In genomic region chr1:8962812-8963669, GRCh38 we compare ENCODE assay signal across 8 cellular contexts. TPM values are rescaled to one million over a fixed set of nuclear protein-coding genes. Genes with fewer than 3 reads are reported as not detected.
A peak's percentile ranks its signal among the peaks of the same experiment; 100 is the strongest.
DNase-seq lines count a peak whose midpoint lies in the region; ATAC-seq and TF ChIP-seq lines count a peak whose summit lies in the region.

No MANE protein-coding gene starts in this region.

- H3K9me3 Mint-ChIP-seq in MCF 10A (ENCODE audit: unreplicated experiment) = peaks cover 6% of the 10 kb centered on the region
- peaks cover 10% of the 10 kb centered on the region for H3K9me3 Mint-ChIP-seq in activated CD4-positive, alpha-beta T cell treated with anti-CD3 and anti-CD28 coated beads, Interleukin-2, amount 10 ng/mL, durations not matched to agents 24 days and 14 days

- no peak for TF ChIP-seq POLR2A in breast epithelium (IDR thresholded peaks at IDR 0.05)

- H3K4me3 ChIP-seq in breast epithelium (no peak overlapping the region), ascending aorta (no peak overlapping the region)

- H3K27ac Mint-ChIP-seq in MCF 10A (ENCODE audit: low read depth, unreplicated experiment) = no peak overlapping the region
- H3K27ac Mint-ChIP-seq in activated CD4-positive, alpha-beta T cell treated with anti-CD3 and anti-CD28 coated beads, Interleukin-2, amount 10 ng/mL, durations not matched to agents 24 days and 14 days = peak overlapping the region; percentile 91

- CTCF ChIA-PET in MCF 10A (lab: Yijun Ruan, JAX) = interaction anchor here (0.6 to 1.8 kb wide), 6 partner anchors 11 to 1852 kb away, joined by 3 to 14 read pairs (median 3); no protein-coding TSS in a partner anchor

- no peaks in the 10 kb centered on the region for H3K4me1 Mint-ChIP-seq in MCF 10A (ENCODE audit: insufficient read depth, unreplicated experiment)
- peaks cover 69% of the 10 kb centered on the region for H3K4me1 Mint-ChIP-seq in activated CD4-positive, alpha-beta T cell treated with anti-CD3 and anti-CD28 coated beads, Interleukin-2, amount 10 ng/mL, durations not matched to agents 24 days and 14 days

- H3K27me3 ChIP-seq in breast epithelium = no peaks in the 10 kb centered on the region
- H3K27me3 ChIP-seq in foreskin keratinocyte = peaks cover 15% of the 10 kb centered on the region
- H3K27me3 ChIP-seq in ascending aorta = no peaks in the 10 kb centered on the region

- no peaks in the 10 kb centered on the region for H3K36me3 Mint-ChIP-seq in MCF 10A (ENCODE audit: insufficient read depth, unreplicated experiment)
- peaks cover 76% of the 10 kb centered on the region for H3K36me3 Mint-ChIP-seq in activated CD4-positive, alpha-beta T cell treated with anti-CD3 and anti-CD28 coated beads, Interleukin-2, amount 10 ng/mL, durations not matched to agents 24 days and 14 days (ENCODE audit: low read depth)

- TF ChIP-seq CTCF in MCF 10A (IDR thresholded peaks at IDR 0.05; ENCODE audit: unreplicated experiment) = peak; percentile 44
- TF ChIP-seq CTCF in breast epithelium (IDR thresholded peaks at IDR 0.05) = peak in 1 of 3 donors; percentile 10
- peak; percentile 64 for TF ChIP-seq CTCF in foreskin keratinocyte (conservative IDR thresholded peaks at IDR 0.05)
- TF ChIP-seq CTCF in ascending aorta (IDR thresholded peaks at IDR 0.05) = peak in 1 of 3 experiments; percentile 34

- no peak overlapping the region for H3K27ac ChIP-seq in breast epithelium
- no peak overlapping the region for H3K27ac ChIP-seq in foreskin keratinocyte
- H3K27ac ChIP-seq in ascending aorta = no peak overlapping the region

- no peaks in the 10 kb centered on the region for H3K27me3 Mint-ChIP-seq in MCF 10A (ENCODE audit: insufficient read depth, unreplicated experiment)
- H3K27me3 Mint-ChIP-seq in activated CD4-positive, alpha-beta T cell treated with anti-CD3 and anti-CD28 coated beads, Interleukin-2, amount 10 ng/mL, durations not matched to agents 24 days and 14 days = no peaks in the 10 kb centered on the region

- H3K4me1 ChIP-seq in breast epithelium = no peaks in the 10 kb centered on the region
- H3K4me1 ChIP-seq in foreskin keratinocyte = no peaks in the 10 kb centered on the region
- no peaks in the 10 kb centered on the region for H3K4me1 ChIP-seq in ascending aorta

- intact Hi-C loops in MCF 10A (cut with micrococcal nuclease) = loop anchor here (1.0 kb wide), 1 partner anchor 45 kb away; no protein-coding TSS in a partner anchor
- intact Hi-C loops in breast epithelium (cut with DNase I; ENCODE audit: low total_unique reads) = no loop called here
- intact Hi-C loops in activated CD4-positive, alpha-beta T cell treated with anti-CD3 and anti-CD28 coated beads, Interleukin-2, amount 10 ng/mL, durations not matched to agents 24 days and 14 days (cut with micrococcal nuclease) = no loop called here
- intact Hi-C loops in ascending aorta (cut with DNase I) = no loop called here

- H3K4me3 Mint-ChIP-seq in MCF 10A (ENCODE audit: unreplicated experiment) = no peak overlapping the region
- peak overlapping the region; percentile 71 for H3K4me3 Mint-ChIP-seq in activated CD4-positive, alpha-beta T cell treated with anti-CD3 and anti-CD28 coated beads, Interleukin-2, amount 10 ng/mL, durations not matched to agents 24 days and 14 days

- no TSS peak for BruUV-seq in MCF 10A (replicated peaks; lab: Mats Ljungman, UMichigan)

- DNase-seq in MCF 10A (ENCODE audit: unreplicated experiment) (peak; percentile 81), breast epithelium (ENCODE audit: low spot score in 2 of 2) (no peak), NAMALWA (ENCODE audit: low spot score) (peak; percentile 88), foreskin keratinocyte (no peak), ascending aorta (ENCODE audit: low spot score in 2 of 2) (no peak)
- DNase-seq in activated CD4-positive, alpha-beta T cell treated with anti-CD3 and anti-CD28 coated beads, Interleukin-2, amount 10 ng/mL, durations not matched to agents 24 days and 14 days = peak; percentile 83
- peak; percentile 39 for DNase-seq in stimulated activated CD4-positive, alpha-beta T cell treated with anti-CD3 and anti-CD28 coated beads, Interleukin-4, amount 100 ng/mL, for 1 hour

- POLR2A ChIA-PET in MCF 10A (lab: Yijun Ruan, JAX) = interaction anchor here (0.7 to 1.5 kb wide), 3 partner anchors 8 to 23 kb away, joined by 3 to 6 read pairs (median 3); no protein-coding TSS in a partner anchor

- H3K36me3 ChIP-seq in breast epithelium (no peaks in the 10 kb centered on the region), ascending aorta (no peaks in the 10 kb centered on the region)

- H3K9me3 ChIP-seq in breast epithelium = peaks cover 0 to 6% of the 10 kb centered on the region in 2 donors
- H3K9me3 ChIP-seq in ascending aorta = peaks cover 0 to 8% of the 10 kb centered on the region in 2 donors

- ATAC-seq in foreskin keratinocyte (peak; percentile 34), GM19452 (IDR thresholded peaks at IDR 0.05; ENCODE audit: unreplicated experiment) (no peak)

RNA-seq across cellular contexts. Expression of gene CA6, which starts 17.4 kb away (rescaled TPM):
- total RNA-seq in MCF 10A (2022) (not detected in 2 replicates), breast epithelium (not detected), foreskin keratinocyte (not detected in 2 replicates), ascending aorta (not detected)
- total RNA-seq in activated CD4-positive, alpha-beta T cell treated with anti-CD3 and anti-CD28 coated beads, Interleukin-2, amount 10 ng/mL, durations not matched to agents 24 days and 14 days = 1.0 and 1.3 TPM in 2 replicates
- not detected in 2 replicates for polyA plus RNA-seq in foreskin keratinocyte

Comparison
In these comparisons a context has a peak if more than half of its experiments do, and no peak if none do; other contexts are left out.
1. DNase-seq: peak in MCF 10A (single experiment), NAMALWA (single experiment), activated CD4-positive, alpha-beta T cell treated with anti-CD3 and anti-CD28 coated beads, Interleukin-2, amount 10 ng/mL, durations not matched to agents 24 days and 14 days (single experiment) and stimulated activated CD4-positive, alpha-beta T cell treated with anti-CD3 and anti-CD28 coated beads, Interleukin-4, amount 100 ng/mL, for 1 hour (single experiment); none in breast epithelium (0 of 2), foreskin keratinocyte (0 of 2) and ascending aorta (0 of 2).